33 cellular contexts compared by ENCODE assay signal in genomic region chr5:146060221-146060585, GRCh38. TPM values are rescaled to one million over a fixed set of nuclear protein-coding genes. Genes with fewer than 3 reads are reported as not detected.
"Had no signal": no experiment of that assay in that cellular context is flagged by ENCODE, and none has a peak within 500 bp of the region (broad histone marks: within the 10 kb centered on the region; RNA-seq: fewer than 3 reads in every experiment).

No MANE protein-coding gene starts in this region.

- H3K9me3 ChIP-seq: MG63, SJCRH30 had no signal

- H3K4me1 ChIP-seq: SJCRH30 had no signal

- H3K4me2 ChIP-seq: PC-9 had no signal

- H3K27me3 ChIP-seq: SJCRH30 had no signal

- H3K27ac ChIP-seq: brain microvascular endothelial cell, PC-9, RWPE1, SJCRH30, SK-N-MC, WERI-Rb-1 had no signal

- ATAC-seq: activated CD8-positive, alpha-beta memory T cell treated with anti-CD3 and anti-CD28 coated beads, Interleukin-2, amount 10 ng/mL, durations not matched to agents 7 days and 5 days had no signal

- H3K4me3 ChIP-seq: MG63, PC-9, SJCRH30, SK-N-MC had no signal

- DNase-seq: activated CD4-positive, alpha-beta memory T cell treated with anti-CD3 and anti-CD28 coated beads, Interleukin-2, amount 10 ng/mL, durations not matched to agents 7 days and 5 days; activated CD4-positive, alpha-beta T cell treated with anti-CD3 and anti-CD28 coated beads for 1 hour; activated CD4-positive, alpha-beta T cell treated with anti-CD3 and anti-CD28 coated beads for 48 hours; activated CD4-positive, CD25-positive, alpha-beta regulatory T cell; activated CD8-positive, alpha-beta memory T cell treated with anti-CD3 and anti-CD28 coated beads for 24 hours; activated CD8-positive, alpha-beta memory T cell treated with anti-CD3 and anti-CD28 coated beads, Interleukin-2, amount 10 ng/mL, durations not matched to agents 7 days and 5 days; activated effector memory CD4-positive, alpha-beta T cell treated with anti-CD3 and anti-CD28 coated beads, Interleukin-2, amount 50 U/mL, for 16 hours; activated naive CD4-positive, alpha-beta T cell; activated naive CD4-positive, alpha-beta T cell treated with anti-CD3 and anti-CD28 coated beads, Interleukin-2, amount 50 U/mL, for 16 hours; activated naive CD8-positive, alpha-beta T cell treated with anti-CD3 and anti-CD28 coated beads for 36 hours; activated T-cell treated with anti-CD3 and anti-CD28 coated beads, Interleukin-2, amount 50 U/mL, for 48 hours; amniotic stem cell; aorta; brain microvascular endothelial cell; Kasumi-1; KG1; MG63; MV-4-11; NCI-H1092; NCI-H1436 treated with DMSO at 0.1 percent for 48 hours; NCI-H1694 treated with DMSO at 0.1 percent for 48 hours; NCI-H2029; NCI-H510A; NCI-H526; NCI-H748 treated with DMSO at 0.1 percent for 48 hours; NK-92 treated with Interleukin-12 subunit alpha and Interleukin-12 subunit beta, amount 100 ng/mL, for 24 hours; PC-9; SHP77; SJCRH30; T1000; WERI-Rb-1 had no signal

- H3K36me3 ChIP-seq: brain microvascular endothelial cell, MG63, SJCRH30, WERI-Rb-1 had no signal

- H2AFZ ChIP-seq: PC-9 had no signal

RNA-seq across cellular contexts. Expression of gene PLAC8L1, which starts 45.2 kb away (rescaled TPM):
- total RNA-seq: PC-9, SJCRH30 had no signal
